ENCODE assay signal across 22 cellular contexts in the genomic region with DNA sequence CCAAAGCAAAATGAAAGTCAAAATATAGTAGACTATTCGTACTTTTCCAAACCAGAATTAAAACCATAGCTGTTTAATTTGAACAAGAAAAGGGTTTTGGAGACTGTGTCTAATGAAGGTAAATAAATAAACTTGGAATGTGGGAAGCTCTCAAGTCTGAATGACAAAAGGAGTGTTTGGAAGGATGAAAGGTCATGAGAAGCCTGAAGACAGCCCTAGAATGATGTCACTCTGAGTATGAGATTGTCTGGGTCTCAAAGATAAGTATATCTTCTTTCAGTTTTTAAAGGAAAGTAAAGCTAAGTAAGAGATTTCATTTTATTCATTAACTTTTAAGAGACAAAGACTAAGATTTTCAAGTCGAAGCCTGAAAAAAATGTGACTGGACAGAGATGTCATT.
"Had no signal": no experiment of that assay in that cellular context is flagged by ENCODE, and none has a peak within 500 bp of the region (broad histone marks: within the 10 kb centered on the region; RNA-seq: fewer than 3 reads in every experiment).

No MANE protein-coding gene starts in this region.

- ATAC-seq: effector memory CD8-positive, alpha-beta T cell; left colon; left ventricle myocardium superior; lower lobe of right lung; natural killer cell treated with Interleukin-12 subunit alpha and Interleukin-12 subunit beta and Interleukin-15 and Interleukin-18, amount 100 ng/mL, for 72 hours; pancreas; sciatic nerve; stimulated activated naive CD8-positive, alpha-beta T cell treated with anti-CD3 and anti-CD28 coated beads, Interleukin-15, amount 100 ng/mL, for 72 hours; upper lobe of right lung had no signal

- H3K27me3 Mint-ChIP-seq: stimulated activated naive CD8-positive, alpha-beta T cell treated with anti-CD3 and anti-CD28 coated beads, Interleukin-15, amount 100 ng/mL, for 72 hours had no signal

- H3K27ac Mint-ChIP-seq: effector memory CD8-positive, alpha-beta T cell; naive B cell; natural killer cell treated with Interleukin-12 subunit alpha and Interleukin-12 subunit beta and Interleukin-15 and Interleukin-18, amount 100 ng/mL, for 72 hours; stimulated activated naive CD8-positive, alpha-beta T cell treated with anti-CD3 and anti-CD28 coated beads, Interleukin-15, amount 100 ng/mL, for 72 hours had no signal

- H3K4me1 Mint-ChIP-seq: naive B cell; neural crest cell; stimulated activated naive CD8-positive, alpha-beta T cell treated with anti-CD3 and anti-CD28 coated beads, Interleukin-15, amount 100 ng/mL, for 72 hours had no signal

- H3K27ac ChIP-seq: lower lobe of right lung, neutrophil, pancreas, suprapubic skin, transverse colon, upper lobe of right lung, uterus had no signal

- H3K4me2 ChIP-seq: smooth muscle cell had no signal

- H3K36me3 ChIP-seq: lower lobe of right lung, neutrophil, pancreas, suprapubic skin, transverse colon, upper lobe of right lung, uterus had no signal

- H3K4me3 Mint-ChIP-seq: effector memory CD8-positive, alpha-beta T cell; naive B cell; natural killer cell treated with Interleukin-12 subunit alpha and Interleukin-12 subunit beta and Interleukin-15 and Interleukin-18, amount 100 ng/mL, for 72 hours; neural crest cell; stimulated activated naive CD8-positive, alpha-beta T cell treated with anti-CD3 and anti-CD28 coated beads, Interleukin-15, amount 100 ng/mL, for 72 hours had no signal

- H3K36me3 Mint-ChIP-seq: naive B cell; natural killer cell treated with Interleukin-12 subunit alpha and Interleukin-12 subunit beta and Interleukin-15 and Interleukin-18, amount 100 ng/mL, for 72 hours had no signal

- DNase-seq: cortex of kidney; effector memory CD8-positive, alpha-beta T cell; left colon; left ventricle myocardium superior; lower lobe of right lung; naive B cell; pancreas; stimulated activated CD4-positive, alpha-beta T cell treated with anti-CD3 and anti-CD28 coated beads, Interleukin-12 subunit alpha, Interleukin-12 subunit beta, amount 100 ng/mL, for 4 hours; stimulated activated CD4-positive, alpha-beta T cell treated with anti-CD3 and anti-CD28 coated beads, Interleukin-1b, Interleukin-23, amount 100 ng/mL, for 48 hours; stimulated activated CD4-positive, alpha-beta T cell treated with anti-CD3 and anti-CD28 coated beads, Interleukin-4, amount 100 ng/mL, for 1 hour; stimulated activated CD8-positive, alpha-beta memory T cell treated with anti-CD3 and anti-CD28 coated beads, Interleukin-4, amount 100 ng/mL, for 48 hours; stimulated activated naive CD4-positive, alpha-beta T cell; stimulated activated naive CD8-positive, alpha-beta T cell treated with anti-CD3 and anti-CD28 coated beads, Interleukin-15, amount 100 ng/mL, for 72 hours; transverse colon; upper lobe of right lung; uterus had no signal

- H3K4me3 ChIP-seq: lower lobe of right lung, pancreas, smooth muscle cell, suprapubic skin, transverse colon, upper lobe of right lung, uterus had no signal

- H3K9me3 ChIP-seq: lower lobe of right lung, neutrophil, pancreas, suprapubic skin, transverse colon, upper lobe of right lung, uterus had no signal

- H3K27me3 ChIP-seq: neutrophil, pancreas, suprapubic skin, transverse colon, upper lobe of right lung, uterus had no signal

- H3K4me1 ChIP-seq: lower lobe of right lung, suprapubic skin, upper lobe of right lung, uterus had no signal

- H3K9me3 Mint-ChIP-seq: neural crest cell; stimulated activated naive CD8-positive, alpha-beta T cell treated with anti-CD3 and anti-CD28 coated beads, Interleukin-15, amount 100 ng/mL, for 72 hours had no signal
